18 cellular contexts compared by ENCODE assay signal in the genomic region with DNA sequence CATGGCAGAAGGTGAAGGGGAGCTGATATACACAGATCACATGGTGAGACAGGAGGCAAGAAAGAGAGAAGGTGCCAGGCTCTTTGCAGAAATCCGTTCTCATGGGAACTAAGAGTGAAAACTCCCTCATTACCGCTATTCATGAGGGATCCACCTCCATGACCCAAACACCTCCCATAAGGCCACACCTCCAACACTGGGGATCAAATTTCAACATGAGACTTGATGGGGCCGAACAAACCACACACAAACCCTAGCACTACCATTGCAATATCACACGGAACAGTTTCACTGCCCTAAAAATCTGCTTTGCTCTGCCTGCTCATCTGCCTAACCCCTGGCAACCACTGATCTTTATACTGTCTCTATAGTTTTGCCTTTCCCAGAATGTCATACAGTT. TPM values are rescaled to one million over a fixed set of nuclear protein-coding genes. Genes with fewer than 3 reads are reported as not detected.
A peak's percentile ranks its signal among the peaks of the same experiment; 100 is the strongest.
DNase-seq lines count a peak whose midpoint lies in the region; ATAC-seq lines count a peak whose summit lies in the region.
"Had no signal": no experiment of that assay in that cellular context is flagged by ENCODE, and none has a peak within 500 bp of the region (broad histone marks: within the 10 kb centered on the region; RNA-seq: fewer than 3 reads in every experiment).

No MANE protein-coding gene starts in this region.

- no peak overlapping the region for H3K4me3 ChIP-seq in H7 (ENCODE audit: insufficient read depth, low read depth, low read length)
- H3K4me3 ChIP-seq in effector memory CD4-positive, alpha-beta T cell (ENCODE audit: insufficient read depth, low read depth, low read length, poor library complexity, severe bottlenecking): no peak overlapping the region
- H3K4me3 ChIP-seq: body of pancreas, lower lobe of right lung, thyroid gland had no signal

- H3K27me3 ChIP-seq in H7 (ENCODE audit: control insufficient read depth, insufficient read depth, low read length): no peaks in the 10 kb centered on the region
- no peaks in the 10 kb centered on the region for H3K27me3 ChIP-seq in effector memory CD4-positive, alpha-beta T cell (replicated peaks; ENCODE audit: control insufficient read depth, insufficient read depth, low read length, poor library complexity, severe bottlenecking)
- H3K27me3 ChIP-seq: body of pancreas, neutrophil, thyroid gland had no signal

- H3K27ac ChIP-seq in effector memory CD4-positive, alpha-beta T cell (ENCODE audit: insufficient read depth, low read length, poor library complexity, severe bottlenecking): no peak overlapping the region
- H3K27ac ChIP-seq: body of pancreas, lower lobe of right lung, neutrophil, thyroid gland had no signal

- no peaks in the 10 kb centered on the region for H3K4me1 ChIP-seq in effector memory CD4-positive, alpha-beta T cell (ENCODE audit: control insufficient read depth, insufficient read depth, low read length, poor library complexity, severe bottlenecking)
- H3K4me1 ChIP-seq: body of pancreas, thyroid gland had no signal

- DNase-seq in H7 (peak; percentile 67), NCI-H1436 treated with DMSO at 0.1 percent for 48 hours (lab: John Stamatoyannopoulos, UW) (peak; percentile 76), amniotic epithelial cell (ENCODE audit: low read depth) (peak; percentile 51), left kidney (ENCODE audit: low read depth, low spot score) (peak; percentile 90), NK-92 (lab: John Stamatoyannopoulos, UW; ENCODE audit: unreplicated experiment) (no peak)
- no peak for DNase-seq in effector memory CD4-positive, alpha-beta T cell
- DNase-seq: activated CD4-positive, alpha-beta T cell treated with anti-CD3 and anti-CD28 coated beads, Interleukin-2, amount 50 U/mL, for 1 hour; activated effector memory CD4-positive, alpha-beta T cell treated with Interleukin-2 at 50 U/mL for 16 hours; body of pancreas; CD4-positive, alpha-beta T cell; glutamatergic neuron; lower lobe of right lung; NCI-H1092 treated with DMSO at 0.1 percent for 48 hours; PC-3; thyroid gland had no signal

- no peaks in the 10 kb centered on the region for H3K9me3 ChIP-seq in effector memory CD4-positive, alpha-beta T cell (ENCODE audit: control insufficient read depth, low read length)
- H3K9me3 ChIP-seq: body of pancreas, lower lobe of right lung, neutrophil, thyroid gland had no signal

- H3K36me3 ChIP-seq in H7 (replicated peaks; ENCODE audit: control insufficient read depth, insufficient read depth, low read length): no peaks in the 10 kb centered on the region
- no peaks in the 10 kb centered on the region for H3K36me3 ChIP-seq in effector memory CD4-positive, alpha-beta T cell (ENCODE audit: control insufficient read depth, insufficient read depth, low read length)
- H3K36me3 ChIP-seq: lower lobe of right lung, neutrophil, thyroid gland had no signal

- ATAC-seq in GM21526 (IDR thresholded peaks at IDR 0.05; ENCODE audit: low FRiP score, unreplicated experiment) (no peak), HG02678 (IDR thresholded peaks at IDR 0.05; ENCODE audit: unreplicated experiment) (no peak)
- ATAC-seq: body of pancreas, lower lobe of right lung, PC-3 had no signal

RNA-seq across cellular contexts. Expression of gene C17orf67, which starts 34.8 kb away (rescaled TPM):
- total RNA-seq in H7 (2014; rRNA removed; shearing (Covaris generic)): 1.5 and 1.9 TPM in 2 replicates

RNA-seq across cellular contexts. Expression of gene DGKE, which starts 35.0 kb away (rescaled TPM):
- total RNA-seq in H7 (2014; rRNA removed; shearing (Covaris generic)): 2.0 and 3.6 TPM in 2 replicates

Comparison
In these comparisons a context has a peak if more than half of its experiments do, and no peak if none do; other contexts are left out.
1. DNase-seq: peak in H7 (single experiment), NCI-H1436 treated with DMSO at 0.1 percent for 48 hours (single experiment), amniotic epithelial cell (single experiment) and left kidney (single experiment); none in effector memory CD4-positive, alpha-beta T cell (0 of 3) and NK-92 (single experiment).